ENCODE assay signal across 19 cellular contexts in the genomic region with DNA sequence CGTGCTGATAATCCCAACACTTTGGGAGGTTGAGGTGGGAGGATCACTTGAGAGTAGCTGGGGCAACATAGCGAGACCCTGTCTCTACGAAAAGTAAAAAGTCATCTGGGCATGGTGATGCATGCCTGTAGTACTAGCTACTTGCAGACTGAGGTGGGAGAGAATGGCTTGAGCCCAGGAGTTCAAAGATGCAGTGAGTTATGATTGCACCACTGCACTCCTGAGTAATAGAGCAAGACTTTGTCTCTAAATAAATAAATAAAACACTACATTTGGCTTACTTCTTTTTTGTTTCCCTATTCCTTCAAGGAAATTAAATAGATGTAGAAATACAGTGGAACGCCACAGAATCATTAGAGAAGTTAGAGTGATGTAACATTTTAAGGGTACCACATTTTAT. TPM values are rescaled to one million over a fixed set of nuclear protein-coding genes. Genes with fewer than 3 reads are reported as not detected.
DNase-seq lines count a peak whose midpoint lies in the region; FAIRE-seq and TF ChIP-seq lines count a peak whose summit lies in the region.
"Had no signal": no experiment of that assay in that cellular context is flagged by ENCODE, and none has a peak within 500 bp of the region (broad histone marks: within the 10 kb centered on the region; RNA-seq: fewer than 3 reads in every experiment).

No MANE protein-coding gene starts in this region.

- intact Hi-C loops in CD14-positive monocyte (cut with micrococcal nuclease) = no loop called here
- intact Hi-C loops in dendritic cell treated with granulocyte-macrophage colony-stimulating factor and Interleukin-4, amounts not matched to agents 40 ng/mL and 50 ng/mL, for 4 days (cut with micrococcal nuclease) = loop anchor here (1.0 kb wide), 1 partner anchor 12 kb away; no protein-coding TSS in a partner anchor

- H3K27ac Mint-ChIP-seq in CD14-positive monocyte = peak overlapping the region; percentile 85 to 95 (median 93)
- H3K27ac Mint-ChIP-seq in dendritic cell treated with granulocyte-macrophage colony-stimulating factor and Interleukin-4, amounts not matched to agents 40 ng/mL and 50 ng/mL, for 4 days = peak overlapping the region; percentile 81
- H3K27ac Mint-ChIP-seq: CD4-positive, CD25-positive, alpha-beta regulatory T cell had no signal

- H3K9me3 Mint-ChIP-seq in CD14-positive monocyte = peaks cover 0 to 11% (median 8%) of the 10 kb centered on the region in 7 donors
- peaks cover 8% of the 10 kb centered on the region for H3K9me3 Mint-ChIP-seq in dendritic cell treated with granulocyte-macrophage colony-stimulating factor and Interleukin-4, amounts not matched to agents 40 ng/mL and 50 ng/mL, for 4 days

- H3K27me3 ChIP-seq in MG63 = no peaks in the 10 kb centered on the region
- H3K27me3 ChIP-seq: Peyer's patch had no signal

- H3K36me3 ChIP-seq in MG63 = peaks cover 48% of the 10 kb centered on the region

- H3K9me3 ChIP-seq in MG63 = peaks cover 9% of the 10 kb centered on the region
- H3K9me3 ChIP-seq: Peyer's patch had no signal

- H3K27me3 Mint-ChIP-seq in CD14-positive monocyte (ENCODE audit: low read depth in 3 of 3) = no peaks in the 10 kb centered on the region
- no peaks in the 10 kb centered on the region for H3K27me3 Mint-ChIP-seq in dendritic cell treated with granulocyte-macrophage colony-stimulating factor and Interleukin-4, amounts not matched to agents 40 ng/mL and 50 ng/mL, for 4 days

- no peak for TF ChIP-seq POLR2A in H54 (IDR thresholded peaks at IDR 0.05; ENCODE audit: low read depth, low read length)

- no peak for TF ChIP-seq CTCF in CD14-positive monocyte (IDR thresholded peaks at IDR 0.05)

- H3K4me1 Mint-ChIP-seq in CD14-positive monocyte = peaks cover 20% of the 10 kb centered on the region
- H3K4me1 Mint-ChIP-seq in dendritic cell treated with granulocyte-macrophage colony-stimulating factor and Interleukin-4, amounts not matched to agents 40 ng/mL and 50 ng/mL, for 4 days (ENCODE audit: low read depth) = peaks cover 53% of the 10 kb centered on the region
- H3K4me1 Mint-ChIP-seq: CD4-positive, CD25-positive, alpha-beta regulatory T cell had no signal

- no peak overlapping the region for H3K4me3 ChIP-seq in MG63
- H3K4me3 ChIP-seq: Peyer's patch, SK-N-MC had no signal

- no peak for DNase-seq in CD14-positive monocyte (ENCODE audit: low spot score)
- DNase-seq in MG63 = peak; percentile 18
- DNase-seq in iris pigment epithelial cell (ENCODE audit: low read depth) = peak; percentile 94
- no peak for DNase-seq in stimulated activated CD4-positive, alpha-beta T cell treated with anti-CD3 and anti-CD28 coated beads, Interleukin-4, amount 100 ng/mL, for 1 hour
- DNase-seq in NCI-H526 treated with DMSO at 0.1 percent for 48 hours (lab: John Stamatoyannopoulos, UW) = no peak
- DNase-seq in DMS114 treated with DMSO at 0.1 percent for 48 hours (lab: John Stamatoyannopoulos, UW; ENCODE audit: unreplicated experiment) = no peak
- no peak for DNase-seq in H54 (ENCODE audit: insufficient read length, low spot score)
- DNase-seq: AML-193; Caco-2; CD4-positive, CD25-positive, alpha-beta regulatory T cell; DMS53; KBM-7; NCI-H146; NCI-H510A treated with DMSO at 0.1 percent for 48 hours; Right ventricle myocardium superior had no signal

- no peak overlapping the region for H3K4me3 Mint-ChIP-seq in CD14-positive monocyte
- no peak overlapping the region for H3K4me3 Mint-ChIP-seq in dendritic cell treated with granulocyte-macrophage colony-stimulating factor and Interleukin-4, amounts not matched to agents 40 ng/mL and 50 ng/mL, for 4 days
- H3K4me3 Mint-ChIP-seq: CD4-positive, CD25-positive, alpha-beta regulatory T cell had no signal

- H3K36me3 Mint-ChIP-seq in CD14-positive monocyte = peaks cover 41 to 52% of the 10 kb centered on the region in 2 donors
- H3K36me3 Mint-ChIP-seq in dendritic cell treated with granulocyte-macrophage colony-stimulating factor and Interleukin-4, amounts not matched to agents 40 ng/mL and 50 ng/mL, for 4 days (ENCODE audit: low read depth) = peaks cover 68% of the 10 kb centered on the region

- no peak for FAIRE-seq in H54 (lab: Jason Lieb, UNC)

RNA-seq across cellular contexts. Expression of a gene that starts 20.1 kb away (rescaled TPM):
- polyA plus RNA-seq in CD14-positive monocyte = not detected
- not detected in 2 replicates for total RNA-seq in MG63 (2014; rRNA removed; shearing (Covaris generic); ENCODE audit: low replicate concordance)
- total RNA-seq: A673; Caco-2; CD4-positive, CD25-positive, alpha-beta regulatory T cell; Peyer's patch; Right ventricle myocardium superior had no signal
- polyA plus RNA-seq: CD4-positive, CD25-positive, alpha-beta regulatory T cell had no signal

Comparison
In these comparisons a context has a peak if more than half of its experiments do, and no peak if none do; other contexts are left out.
1. DNase-seq: peak in MG63 (single experiment) and iris pigment epithelial cell (single experiment); none in CD14-positive monocyte (single experiment), stimulated activated CD4-positive, alpha-beta T cell treated with anti-CD3 and anti-CD28 coated beads, Interleukin-4, amount 100 ng/mL, for 1 hour (single experiment), NCI-H526 treated with DMSO at 0.1 percent for 48 hours (single experiment), DMS114 treated with DMSO at 0.1 percent for 48 hours (single experiment) and H54 (single experiment).